Comparison of ENCODE assay signal across 18 cellular contexts in genomic region chr22:23380911-23381310, GRCh38.
A peak's percentile ranks its signal among the peaks of the same experiment; 100 is the strongest.
DNase-seq lines count a peak whose midpoint lies in the region; ATAC-seq and TF ChIP-seq lines count a peak whose summit lies in the region.
"Had no signal": no experiment of that assay in that cellular context is flagged by ENCODE, and none has a peak within 500 bp of the region (broad histone marks: within the 10 kb centered on the region; RNA-seq: fewer than 3 reads in every experiment).

No MANE protein-coding gene starts in this region.

- no peak overlapping the region for H3K23ac ChIP-seq in trophoblast cell (ENCODE audit: low read length)

- no peak overlapping the region for H3K4me2 ChIP-seq in neural progenitor cell
- no peak overlapping the region for H3K4me2 ChIP-seq in trophoblast cell (ENCODE audit: low read length)

- intact Hi-C loops in activated CD4-positive, alpha-beta T cell treated with anti-CD3 and anti-CD28 coated beads for 36 hours (cut with DNase I, micrococcal nuclease), result loop anchor here in 1 of 2 experiments (10.0 kb wide), 1 partner anchor 86 kb away; no protein-coding TSS in a partner anchor

- H3K27me3 ChIP-seq in neural progenitor cell, result no peaks in the 10 kb centered on the region
- no peaks in the 10 kb centered on the region for H3K27me3 ChIP-seq in trophoblast cell (ENCODE audit: insufficient read depth, low read length)

- no peaks in the 10 kb centered on the region for H3K79me1 ChIP-seq in trophoblast cell (ENCODE audit: low read length)

- peak overlapping the region; percentile 15 for H3K27ac Mint-ChIP-seq in activated CD4-positive, alpha-beta T cell treated with anti-CD3 and anti-CD28 coated beads, Interleukin-2, amount 10 ng/mL, durations not matched to agents 7 days and 5 days
- no peak overlapping the region for H3K27ac Mint-ChIP-seq in activated CD4-positive, alpha-beta T cell treated with anti-CD3 and anti-CD28 coated beads for 36 hours
- H3K27ac Mint-ChIP-seq in stimulated activated naive CD8-positive, alpha-beta T cell treated with anti-CD3 and anti-CD28 coated beads, Interleukin-15, Interleukin-2, amounts not matched to agents 100 ng/mL and 50 ng/mL, for 24 hours, result peak overlapping the region; percentile 28
- peak overlapping the region; percentile 42 for H3K27ac Mint-ChIP-seq in neural progenitor cell

- no peak overlapping the region for H2AK5ac ChIP-seq in trophoblast cell (ENCODE audit: low read length)

- H3K9ac ChIP-seq in neural progenitor cell, result no peak overlapping the region
- H3K9ac ChIP-seq in trophoblast cell (ENCODE audit: low read length), result no peak overlapping the region

- no peak overlapping the region for H2AFZ ChIP-seq in neural progenitor cell (replicated peaks)
- no peak overlapping the region for H2AFZ ChIP-seq in trophoblast cell (ENCODE audit: insufficient read depth, low read length, poor library complexity)

- H3K36me3 ChIP-seq in neural progenitor cell, result no peaks in the 10 kb centered on the region
- no peaks in the 10 kb centered on the region for H3K36me3 ChIP-seq in trophoblast cell (ENCODE audit: control insufficient read depth in 1 of 2, insufficient read depth in 2 of 2, low read length in 2 of 2)

- no peak overlapping the region for H2BK5ac ChIP-seq in trophoblast cell (ENCODE audit: low read depth, low read length, poor library complexity)

- H3K27ac ChIP-seq in neural progenitor cell (no peak overlapping the region), trophoblast cell (ENCODE audit: low read depth, low read length) (no peak overlapping the region)

- no peak overlapping the region for H3K4me3 Mint-ChIP-seq in activated CD4-positive, alpha-beta T cell treated with anti-CD3 and anti-CD28 coated beads, Interleukin-2, amount 10 ng/mL, durations not matched to agents 7 days and 5 days
- no peak overlapping the region for H3K4me3 Mint-ChIP-seq in activated CD4-positive, alpha-beta T cell treated with anti-CD3 and anti-CD28 coated beads for 36 hours
- no peak overlapping the region for H3K4me3 Mint-ChIP-seq in stimulated activated naive CD8-positive, alpha-beta T cell treated with anti-CD3 and anti-CD28 coated beads, Interleukin-15, Interleukin-2, amounts not matched to agents 100 ng/mL and 50 ng/mL, for 24 hours
- peak overlapping the region; percentile 62 for H3K4me3 Mint-ChIP-seq in neural progenitor cell

- no peak overlapping the region for H3K4ac ChIP-seq in trophoblast cell (ENCODE audit: low read depth, low read length)

- no peak for DNase-seq in activated CD4-positive, alpha-beta T cell treated with anti-CD3 and anti-CD28 coated beads, Interleukin-2, amount 10 ng/mL, durations not matched to agents 7 days and 5 days
- no peak for DNase-seq in activated CD4-positive, alpha-beta T cell treated with anti-CD3 and anti-CD28 coated beads for 36 hours
- DNase-seq in stimulated activated naive CD8-positive, alpha-beta T cell treated with anti-CD3 and anti-CD28 coated beads, Interleukin-15, Interleukin-2, amounts not matched to agents 100 U/mL and 50 U/mL, for 24 hours, result no peak
- DNase-seq in neural progenitor cell (ENCODE audit: low spot score) (no peak), GM13977 (ENCODE audit: low spot score) (no peak), trophoblast cell (no peak)
- DNase-seq: 8988T, ACHN, Calu3, GF-D8, Kasumi-1, NCI-H1092 treated with DMSO at 0.1 percent for 48 hours, NCI-H187, NCI-H2081 treated with DMSO at 0.1 percent for 48 hours, NCI-H2171, NCI-H226 had no signal

- no peak overlapping the region for H3K18ac ChIP-seq in trophoblast cell (ENCODE audit: low read length)

- H3K4me1 ChIP-seq in neural progenitor cell (no peaks in the 10 kb centered on the region), trophoblast cell (ENCODE audit: control insufficient read depth in 1 of 2, insufficient read depth in 2 of 2, low read length in 2 of 2) (no peaks in the 10 kb centered on the region)

- CTCF ChIA-PET in activated CD4-positive, alpha-beta T cell treated with anti-CD3 and anti-CD28 coated beads, Interleukin-2, amount 10 ng/mL, durations not matched to agents 7 days and 5 days (lab: Charles Lee), result no interaction called here
- CTCF ChIA-PET in activated CD4-positive, alpha-beta T cell treated with anti-CD3 and anti-CD28 coated beads for 36 hours (lab: Charles Lee), result no interaction called here

- H3K9me3 ChIP-seq in neural progenitor cell (ENCODE audit: low read depth) (no peaks in the 10 kb centered on the region), trophoblast cell (ENCODE audit: insufficient read depth, low read depth, low read length) (peaks cover 7% of the 10 kb centered on the region)

- no peak overlapping the region for H4K12ac ChIP-seq in trophoblast cell (ENCODE audit: low read depth, low read length)

- TF ChIP-seq CTCF in neural progenitor cell (IDR thresholded peaks at IDR 0.05), result no peak
- TF ChIP-seq CTCF in GM13977 (IDR thresholded peaks at IDR 0.05; ENCODE audit: extremely low read depth, insufficient read depth, missing control alignments), result no peak

- in situ Hi-C loops in GM13977 (cut with MboI; ENCODE audit: low pct_unique_long_range_greater_than_20kb, low sequenced_read_pairs, unreplicated experiment), result loop anchor here (25.0 kb wide), 1 partner anchor 194 kb away; the partner anchor contains the start of gene BCR

- H3F3A ChIP-seq in neural progenitor cell (ENCODE audit: low read depth), result no peaks in the 10 kb centered on the region

- no peak overlapping the region for H4K91ac ChIP-seq in trophoblast cell (ENCODE audit: low read depth, low read length)

- no peaks in the 10 kb centered on the region for H3K36me3 Mint-ChIP-seq in activated CD4-positive, alpha-beta T cell treated with anti-CD3 and anti-CD28 coated beads, Interleukin-2, amount 10 ng/mL, durations not matched to agents 7 days and 5 days (ENCODE audit: low read depth)
- H3K36me3 Mint-ChIP-seq in activated CD4-positive, alpha-beta T cell treated with anti-CD3 and anti-CD28 coated beads for 36 hours (ENCODE audit: low read depth), result no peaks in the 10 kb centered on the region
- no peaks in the 10 kb centered on the region for H3K36me3 Mint-ChIP-seq in stimulated activated naive CD8-positive, alpha-beta T cell treated with anti-CD3 and anti-CD28 coated beads, Interleukin-15, Interleukin-2, amounts not matched to agents 100 ng/mL and 50 ng/mL, for 24 hours (ENCODE audit: low read depth)
- H3K36me3 Mint-ChIP-seq in neural progenitor cell, result peaks cover 3% of the 10 kb centered on the region

- H4K8ac ChIP-seq in trophoblast cell (ENCODE audit: low read depth, low read length), result no peak overlapping the region

- H2BK12ac ChIP-seq in trophoblast cell (ENCODE audit: low read length), result no peak overlapping the region

- no peaks in the 10 kb centered on the region for H3K9me3 Mint-ChIP-seq in activated CD4-positive, alpha-beta T cell treated with anti-CD3 and anti-CD28 coated beads, Interleukin-2, amount 10 ng/mL, durations not matched to agents 7 days and 5 days
- no peaks in the 10 kb centered on the region for H3K9me3 Mint-ChIP-seq in activated CD4-positive, alpha-beta T cell treated with anti-CD3 and anti-CD28 coated beads for 36 hours (ENCODE audit: low read depth)
- H3K9me3 Mint-ChIP-seq in stimulated activated naive CD8-positive, alpha-beta T cell treated with anti-CD3 and anti-CD28 coated beads, Interleukin-15, Interleukin-2, amounts not matched to agents 100 ng/mL and 50 ng/mL, for 24 hours, result no peaks in the 10 kb centered on the region
- H3K9me3 Mint-ChIP-seq in neural progenitor cell, result no peaks in the 10 kb centered on the region

- H3K79me2 ChIP-seq in neural progenitor cell (ENCODE audit: low read depth), result no peaks in the 10 kb centered on the region
- H3K79me2 ChIP-seq in trophoblast cell (ENCODE audit: control insufficient read depth, insufficient read depth, low read length, poor library complexity), result no peaks in the 10 kb centered on the region

- WGBS in trophoblast cell (ENCODE audit: extremely low coverage, insufficient coverage, insufficient read length), result no CpG with 5 or more reads among the region's 4 CpGs

- POLR2A ChIA-PET in activated CD4-positive, alpha-beta T cell treated with anti-CD3 and anti-CD28 coated beads, Interleukin-2, amount 10 ng/mL, durations not matched to agents 7 days and 5 days (lab: Charles Lee), result no interaction called here
- POLR2A ChIA-PET in activated CD4-positive, alpha-beta T cell treated with anti-CD3 and anti-CD28 coated beads for 36 hours (lab: Charles Lee), result no interaction called here

- no peak overlapping the region for H3K14ac ChIP-seq in trophoblast cell (ENCODE audit: low read length)

- H3K27me3 Mint-ChIP-seq in activated CD4-positive, alpha-beta T cell treated with anti-CD3 and anti-CD28 coated beads, Interleukin-2, amount 10 ng/mL, durations not matched to agents 7 days and 5 days, result peaks cover 1% of the 10 kb centered on the region
- peaks cover 2% of the 10 kb centered on the region for H3K27me3 Mint-ChIP-seq in activated CD4-positive, alpha-beta T cell treated with anti-CD3 and anti-CD28 coated beads for 36 hours
- H3K27me3 Mint-ChIP-seq in stimulated activated naive CD8-positive, alpha-beta T cell treated with anti-CD3 and anti-CD28 coated beads, Interleukin-15, Interleukin-2, amounts not matched to agents 100 ng/mL and 50 ng/mL, for 24 hours, result peaks cover 3% of the 10 kb centered on the region
- peaks cover 9% of the 10 kb centered on the region for H3K27me3 Mint-ChIP-seq in neural progenitor cell (ENCODE audit: insufficient read depth, low read depth)

- no peaks in the 10 kb centered on the region for H4K20me1 ChIP-seq in neural progenitor cell (ENCODE audit: low read depth)

- H2BK120ac ChIP-seq in trophoblast cell (ENCODE audit: insufficient read depth, low read length, poor library complexity), result no peak overlapping the region

- H3K4me1 Mint-ChIP-seq in activated CD4-positive, alpha-beta T cell treated with anti-CD3 and anti-CD28 coated beads, Interleukin-2, amount 10 ng/mL, durations not matched to agents 7 days and 5 days, result no peaks in the 10 kb centered on the region
- H3K4me1 Mint-ChIP-seq in activated CD4-positive, alpha-beta T cell treated with anti-CD3 and anti-CD28 coated beads for 36 hours, result no peaks in the 10 kb centered on the region
- H3K4me1 Mint-ChIP-seq in stimulated activated naive CD8-positive, alpha-beta T cell treated with anti-CD3 and anti-CD28 coated beads, Interleukin-15, Interleukin-2, amounts not matched to agents 100 ng/mL and 50 ng/mL, for 24 hours (ENCODE audit: low read depth), result no peaks in the 10 kb centered on the region
- peaks cover 23% of the 10 kb centered on the region for H3K4me1 Mint-ChIP-seq in neural progenitor cell

- no peak for ATAC-seq in activated CD4-positive, alpha-beta T cell treated with anti-CD3 and anti-CD28 coated beads for 36 hours
- no peak for ATAC-seq in stimulated activated naive CD8-positive, alpha-beta T cell treated with anti-CD3 and anti-CD28 coated beads, Interleukin-15, Interleukin-2, amounts not matched to agents 100 U/mL and 50 U/mL, for 24 hours
- ATAC-seq: HepG2 had no signal

- H3K4me3 ChIP-seq in neural progenitor cell, result no peak overlapping the region
- H3K4me3 ChIP-seq in trophoblast cell (ENCODE audit: low read depth, low read length), result no peak overlapping the region
